11 cellular contexts compared by ENCODE assay signal in the genomic region with DNA sequence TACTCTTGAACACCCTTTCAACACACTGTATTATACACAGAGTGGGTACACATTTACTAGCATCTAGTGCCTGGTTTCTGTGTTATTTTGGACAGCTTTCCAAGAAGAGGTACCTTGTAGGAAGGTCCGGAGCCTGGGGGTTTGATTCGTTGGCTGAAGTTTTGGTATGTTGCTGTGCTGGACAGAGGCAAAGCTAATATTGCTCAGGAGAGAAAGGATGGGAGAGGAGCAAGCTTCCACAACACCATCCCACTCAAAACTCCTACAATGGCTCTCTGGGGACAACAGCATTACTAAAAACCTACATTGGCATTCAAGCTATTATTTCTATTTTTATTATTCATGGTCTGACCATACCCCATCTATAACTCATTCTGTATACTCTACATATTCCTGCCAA. TPM values are rescaled to one million over a fixed set of nuclear protein-coding genes. Genes with fewer than 3 reads are reported as not detected.
DNase-seq lines count a peak whose midpoint lies in the region; ATAC-seq, FAIRE-seq and TF ChIP-seq lines count a peak whose summit lies in the region.
"Had no signal": no experiment of that assay in that cellular context is flagged by ENCODE, and none has a peak within 500 bp of the region (broad histone marks: within the 10 kb centered on the region; RNA-seq: fewer than 3 reads in every experiment).

No MANE protein-coding gene starts in this region.

- H3K36me3 ChIP-seq in HEK293 (ENCODE audit: control insufficient read depth in 2 of 2, insufficient read depth in 1 of 2, low read length in 2 of 2) (no peaks in the 10 kb centered on the region), breast epithelium (no peaks in the 10 kb centered on the region), trophoblast cell (ENCODE audit: control insufficient read depth in 1 of 2, insufficient read depth in 2 of 2, low read length in 2 of 2) (no peaks in the 10 kb centered on the region)

- H3K27ac Mint-ChIP-seq in nephron progenitor cell, result no peak overlapping the region

- no peaks in the 10 kb centered on the region for H3K36me3 Mint-ChIP-seq in nephron progenitor cell (ENCODE audit: low read depth)

- CTCF ChIA-PET in A549 (lab: Yijun Ruan, JAX), result interaction anchor here (1.2 to 9.8 kb wide), 3 partner anchors 37 to 119 kb away, joined by 4 to 73 read pairs (median 21); no protein-coding TSS in a partner anchor
- CTCF ChIA-PET in HEK293 (lab: Yijun Ruan, JAX), result interaction anchor here (0.6 to 1.6 kb wide), 2 partner anchors 13 to 38 kb away, joined by 3 to 5 read pairs; partner anchors contain the start of gene TMOD2

- no peak for FAIRE-seq in A549 (lab: Jason Lieb, UNC)
- FAIRE-seq in D721Med (lab: Jason Lieb, UNC), result no peak

- intact Hi-C loops in breast epithelium (cut with DNase I; ENCODE audit: low total_unique reads), result no loop called here

- H3K79me2 ChIP-seq in trophoblast cell (ENCODE audit: control insufficient read depth, insufficient read depth, low read length, poor library complexity), result no peaks in the 10 kb centered on the region

- no peak overlapping the region for H2AK5ac ChIP-seq in trophoblast cell (ENCODE audit: low read length)

- no peaks in the 10 kb centered on the region for H3K27me3 ChIP-seq in breast epithelium
- H3K27me3 ChIP-seq in trophoblast cell (ENCODE audit: insufficient read depth, low read length), result no peaks in the 10 kb centered on the region

- H3K9ac ChIP-seq in trophoblast cell (ENCODE audit: low read length), result no peak overlapping the region

- POLR2A ChIA-PET in A549 (lab: Yijun Ruan, JAX), result interaction anchor here (0.7 to 2.2 kb wide), 3 partner anchors 12 to 815 kb away, joined by 4 to 17 read pairs (median 5); no protein-coding TSS in a partner anchor
- POLR2A ChIA-PET in HEK293 (lab: Yijun Ruan, JAX), result interaction anchor here (0.7 kb wide), 1 partner anchor 13 kb away, joined by 3 read pairs; no protein-coding TSS in a partner anchor

- no peak overlapping the region for H2BK12ac ChIP-seq in trophoblast cell (ENCODE audit: low read length)

- H3K14ac ChIP-seq in trophoblast cell (ENCODE audit: low read length), result no peak overlapping the region

- peaks cover 77% of the 10 kb centered on the region for H3K27me3 Mint-ChIP-seq in nephron progenitor cell (ENCODE audit: low read depth, poor library complexity)

- H2BK120ac ChIP-seq in trophoblast cell (ENCODE audit: insufficient read depth, low read length, poor library complexity), result no peak overlapping the region

- H3K4me3 ChIP-seq in A549, result no peak overlapping the region
- H3K4me3 ChIP-seq in HEK293 (ENCODE audit: low read depth, low read length), result no peak overlapping the region
- H3K4me3 ChIP-seq in breast epithelium, result peak overlapping the region in 2 of 3 donors; percentile 79 to 93
- no peak overlapping the region for H3K4me3 ChIP-seq in trophoblast cell (ENCODE audit: low read depth, low read length)

- H3K4me3 Mint-ChIP-seq in nephron progenitor cell, result peak overlapping the region; percentile 77

- H3K18ac ChIP-seq in trophoblast cell (ENCODE audit: low read length), result no peak overlapping the region

- no peak overlapping the region for H4K12ac ChIP-seq in trophoblast cell (ENCODE audit: low read depth, low read length)

- H3K4me1 Mint-ChIP-seq in nephron progenitor cell, result peaks cover 8% of the 10 kb centered on the region

- WGBS in A549 (ENCODE audit: missing lambda C conversion rate), result 94% methylated on average over 2 of the region's 2 CpGs
- no CpG with 5 or more reads among the region's 2 CpGs for WGBS in trophoblast cell (ENCODE audit: extremely low coverage, insufficient coverage, insufficient read length)

- TF ChIP-seq RAD21 in A549 (conservative IDR thresholded peaks at IDR 0.05 in 1 of 2, IDR thresholded peaks at IDR 0.05 in 1 of 2), result no peak

- H3K23ac ChIP-seq in trophoblast cell (ENCODE audit: low read length), result no peak overlapping the region

- TF ChIP-seq EP300 in A549 (IDR thresholded peaks at IDR 0.05), result no peak

- TF ChIP-seq CTCF in A549 (IDR thresholded peaks at IDR 0.05) (no peak), HEK293 (tag by site-specific recombination; IDR thresholded peaks at IDR 0.05) (no peak), breast epithelium (IDR thresholded peaks at IDR 0.05) (no peak), nephron progenitor cell (IDR thresholded peaks at IDR 0.05) (no peak), D721Med (IDR thresholded peaks at IDR 0.05; ENCODE audit: insufficient read depth, missing control alignments) (no peak)

- peaks cover 16% of the 10 kb centered on the region for H3K4me1 ChIP-seq in A549
- H3K4me1 ChIP-seq in HEK293 (ENCODE audit: control insufficient read depth, insufficient read depth, low read length), result no peaks in the 10 kb centered on the region
- no peaks in the 10 kb centered on the region for H3K4me1 ChIP-seq in breast epithelium
- H3K4me1 ChIP-seq in trophoblast cell (ENCODE audit: control insufficient read depth in 1 of 2, insufficient read depth in 2 of 2, low read length in 2 of 2), result peaks cover 2 to 4% of the 10 kb centered on the region in 2 experiments

- H3K4ac ChIP-seq in trophoblast cell (ENCODE audit: low read depth, low read length), result no peak overlapping the region

- no peaks in the 10 kb centered on the region for H3K9me3 Mint-ChIP-seq in nephron progenitor cell

- H3K9me3 ChIP-seq in A549 (no peaks in the 10 kb centered on the region), HEK293 (ENCODE audit: control insufficient read depth, insufficient read depth, low read depth, low read length) (no peaks in the 10 kb centered on the region), breast epithelium (no peaks in the 10 kb centered on the region), trophoblast cell (ENCODE audit: insufficient read depth, low read depth, low read length) (no peaks in the 10 kb centered on the region)

- ATAC-seq in A549, result no peak

- DNase-seq in A549 (ENCODE audit: low read depth in 1 of 2, low spot score in 1 of 2) (no peak), breast epithelium (ENCODE audit: low spot score in 2 of 2) (no peak), nephron progenitor cell (no peak), trophoblast cell (no peak), iPS-NIHi11 (ENCODE audit: low spot score) (no peak), D721Med (ENCODE audit: insufficient read length, low spot score) (no peak), epidermal melanocyte (ENCODE audit: insufficient read length, low spot score) (no peak)
- DNase-seq: amniotic stem cell, NCI-H748 treated with DMSO at 0.1 percent for 48 hours, T1000 had no signal

- H2BK5ac ChIP-seq in trophoblast cell (ENCODE audit: low read depth, low read length, poor library complexity), result no peak overlapping the region

- no peak overlapping the region for H4K8ac ChIP-seq in trophoblast cell (ENCODE audit: low read depth, low read length)

- TF ChIP-seq POLR2A in A549 (IDR thresholded peaks at IDR 0.05; ENCODE audit: low read length), result no peak
- TF ChIP-seq POLR2A in breast epithelium (IDR thresholded peaks at IDR 0.05), result no peak

- H3K79me1 ChIP-seq in trophoblast cell (ENCODE audit: low read length), result peaks cover 4% of the 10 kb centered on the region

- H4K91ac ChIP-seq in trophoblast cell (ENCODE audit: low read depth, low read length), result no peak overlapping the region

- peak overlapping the region; percentile 95 for H3K4me2 ChIP-seq in A549
- no peak overlapping the region for H3K4me2 ChIP-seq in trophoblast cell (ENCODE audit: low read length)

- H3K27ac ChIP-seq in A549 (peak overlapping the region in 1 of 2 experiments; percentile 91; a peak in 3 of 6 replicates), HEK293 (ENCODE audit: extremely low read depth, low read depth, low read length) (no peak overlapping the region), breast epithelium (peak overlapping the region in 1 of 2 donors; percentile 89), trophoblast cell (ENCODE audit: low read depth, low read length) (no peak overlapping the region)

- no peak overlapping the region for H2AFZ ChIP-seq in trophoblast cell (ENCODE audit: insufficient read depth, low read length, poor library complexity)

TF ChIP-seq in HEK293, 187 proteins besides CTCF, POLR2A, EP300 and RAD21 (continues in another document):
- TF ChIP-seq ZFHX2 (tag by site-specific recombination; conservative IDR thresholded peaks at IDR 0.05), result 0 out of 2 replicates have a peak, but pooled peaks have one; percentile 11
- TF ChIP-seq FEZF1 (tag by site-specific recombination; IDR thresholded peaks at IDR 0.05), result no peak

RNA-seq across cellular contexts. Expression of gene LYSMD2, which starts 1.1 kb away (rescaled TPM):
- polyA plus RNA-seq in A549 (2011; rRNA removed), result 29.2 and 32.1 TPM in 2 replicates
- 11.8 and 14.3 TPM in 2 replicates for polyA plus RNA-seq in A549 (2012; cell fraction: cytosol; rRNA removed)
- 6.2 and 9.6 TPM in 2 replicates for polyA plus RNA-seq in A549 (2012; cell fraction: nucleus; rRNA removed)
- 16.9 to 18.5 TPM (median 18.3 TPM) in 3 replicates for polyA plus RNA-seq in A549 (2017; fragmentation: RNase III; extraction: RNeasy Plus Mini Kit Qiagen cat#74134 plus additional on column Dnase treatment)
- polyA minus RNA-seq in A549 (2011; rRNA and poly(A)+ RNA removed), result 2.7 and 4.0 TPM in 2 replicates
- 10 to 100 TPM in 2 of 3 donors, 1 to 10 TPM in 1; 5.0 to 18.7 (median 15.8) TPM for total RNA-seq in breast epithelium
- polyA plus RNA-seq in trophoblast cell (2013), result 1.2 and 1.4 TPM in 2 replicates

RNA-seq across cellular contexts. Expression of gene TMOD2, which starts 12.8 kb away (rescaled TPM):
- polyA plus RNA-seq in A549 (2011; rRNA removed) (2.5 and 2.8 TPM in 2 replicates), A549 (2017; fragmentation: RNase III; extraction: RNeasy Plus Mini Kit Qiagen cat#74134 plus additional on column Dnase treatment) (1.6 to 2.1 TPM (median 2.0 TPM) in 3 replicates)
- polyA plus RNA-seq in A549 (2012; cell fraction: cytosol; rRNA removed), result 0.24 and 0.30 TPM in 2 replicates
- 0.18 and 0.31 TPM in 2 replicates for polyA plus RNA-seq in A549 (2012; cell fraction: nucleus; rRNA removed)
- 1.2 and 1.4 TPM in 2 replicates for polyA minus RNA-seq in A549 (2011; rRNA and poly(A)+ RNA removed)
- 10 to 100 TPM in 2 of 3 donors, 1 to 10 TPM in 1; 8.6 to 16.8 (median 11.5) TPM for total RNA-seq in breast epithelium
- polyA plus RNA-seq in trophoblast cell (2013), result 2.7 TPM in 2 replicates

RNA-seq across cellular contexts. Expression of gene SCG3, which starts 57.2 kb away (rescaled TPM):
- polyA plus RNA-seq in A549 (2011; rRNA removed) (0.03 TPM in 1 of 2 replicates, not detected in the other), A549 (2017; fragmentation: RNase III; extraction: RNeasy Plus Mini Kit Qiagen cat#74134 plus additional on column Dnase treatment) (0.03 TPM in 1 of 3 replicates, not detected in the others)
- polyA plus RNA-seq in A549 (2012; cell fraction: cytosol; rRNA removed), result 0.01 TPM in 1 of 2 replicates, not detected in the other
- polyA plus RNA-seq in A549 (2012; cell fraction: nucleus; rRNA removed), result not detected in 2 replicates
- polyA minus RNA-seq in A549 (2011; rRNA and poly(A)+ RNA removed), result not detected in 2 replicates
- total RNA-seq in breast epithelium, result under 1 TPM in 1 of 3 donors, not detected in 2; 0.33 TPM
- polyA plus RNA-seq in trophoblast cell (2013), result 12.5 and 13.4 TPM in 2 replicates

Comparison
In these comparisons a context has a peak if more than half of its experiments do, and no peak if none do; other contexts are left out.
1. H3K4me3 ChIP-seq: peak in breast epithelium (2 of 3); none in A549 (single experiment), HEK293 (single experiment) and trophoblast cell (single experiment).
2. Of the 5 proteins assayed by ChIP-seq in both HEK293 and A549: peak only in HEK293: none; only in A549: none; in both: REST; in neither: 4.